In the genomic region with DNA sequence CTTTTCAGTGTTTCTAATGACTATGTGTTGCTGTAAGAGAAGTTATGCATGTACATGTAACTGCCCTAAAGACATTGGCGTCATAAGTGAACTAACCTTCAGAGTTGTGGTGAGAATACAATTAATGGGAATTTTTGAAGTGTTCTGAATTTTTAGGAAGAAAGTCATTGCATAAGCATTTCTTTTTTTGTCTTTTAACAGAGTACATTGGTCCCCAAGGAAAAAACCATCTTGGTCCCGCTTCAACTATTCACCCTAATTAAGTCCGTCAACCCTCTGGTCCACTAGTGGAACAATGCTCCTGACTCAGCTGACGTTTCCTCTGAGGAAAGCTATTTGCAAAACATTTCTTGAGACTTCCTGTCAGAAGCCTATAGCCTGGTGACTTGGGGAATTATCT, we compare ENCODE assay signal across 21 cellular contexts. TPM values are rescaled to one million over a fixed set of nuclear protein-coding genes. Genes with fewer than 3 reads are reported as not detected.
DNase-seq lines count a peak whose midpoint lies in the region; ATAC-seq and TF ChIP-seq lines count a peak whose summit lies in the region.
"Had no signal": no experiment of that assay in that cellular context is flagged by ENCODE, and none has a peak within 500 bp of the region (broad histone marks: within the 10 kb centered on the region; RNA-seq: fewer than 3 reads in every experiment).

No MANE protein-coding gene starts in this region.

- peak overlapping the region; percentile 98 for H3K27ac ChIP-seq in ACC112 (ENCODE audit: low read depth, low read length)
- no peak overlapping the region for H3K27ac ChIP-seq in mesenchymal stem cell (ENCODE audit: low read length, poor library complexity, severe bottlenecking)
- H3K27ac ChIP-seq: hepatocyte, lower lobe of right lung, neural progenitor cell, PC-9, upper lobe of left lung had no signal

- no peak overlapping the region for H3K18ac ChIP-seq in mesenchymal stem cell (ENCODE audit: low read depth in 1 of 2, low read length in 2 of 2)

- no peak overlapping the region for H2BK12ac ChIP-seq in mesenchymal stem cell (ENCODE audit: low read length in 2 of 2)

- H3K27me3 Mint-ChIP-seq in chondrocyte (ENCODE audit: low read depth), result no peaks in the 10 kb centered on the region
- H3K27me3 Mint-ChIP-seq in activated naive CD8-positive, alpha-beta T cell treated with anti-CD3 and anti-CD28 coated beads, Interleukin-2, amount 50 U/mL, for 24 hours, result peaks cover 5% of the 10 kb centered on the region
- H3K27me3 Mint-ChIP-seq: activated naive CD8-positive, alpha-beta T cell treated with anti-CD3 and anti-CD28 coated beads, Interleukin-2, amount 10 ng/mL, durations not matched to agents 7 days and 5 days had no signal

- H3K4me3 Mint-ChIP-seq in chondrocyte (ENCODE audit: unreplicated experiment), result no peak overlapping the region
- H3K4me3 Mint-ChIP-seq in activated naive CD8-positive, alpha-beta T cell treated with anti-CD3 and anti-CD28 coated beads, Interleukin-2, amount 50 U/mL, for 24 hours, result no peak overlapping the region
- H3K4me3 Mint-ChIP-seq: activated naive CD8-positive, alpha-beta T cell treated with anti-CD3 and anti-CD28 coated beads, Interleukin-2, amount 10 ng/mL, durations not matched to agents 7 days and 5 days; neural progenitor cell; T-helper 1 cell treated with Interleukin-12 subunit alpha and Interleukin-12 subunit beta and Interleukin-4 antibody, amounts not matched to agents 30 μg/mL and 1 μg/mL, for 36 hours had no signal

- no peak overlapping the region for H3K9ac ChIP-seq in mesenchymal stem cell (ENCODE audit: low read length)
- H3K9ac ChIP-seq: neural progenitor cell had no signal

- H2BK120ac ChIP-seq in mesenchymal stem cell (ENCODE audit: low read depth, low read length), result no peak overlapping the region

- no peak overlapping the region for H3K4me2 ChIP-seq in mesenchymal stem cell (ENCODE audit: low read length, poor library complexity, severe bottlenecking)
- H3K4me2 ChIP-seq: hepatocyte, neural progenitor cell, PC-9 had no signal

- H4K91ac ChIP-seq in mesenchymal stem cell (ENCODE audit: low read length), result no peak overlapping the region

- WGBS in mesenchymal stem cell, result 27% methylated on average over 4 of the region's 4 CpGs

- H3K4me1 ChIP-seq in ACC112 (ENCODE audit: control insufficient read depth, insufficient read depth, low read length, unreplicated experiment) (peaks cover 53% of the 10 kb centered on the region), mesenchymal stem cell (ENCODE audit: control insufficient read depth, insufficient read depth, low read depth, low read length) (no peaks in the 10 kb centered on the region)
- H3K4me1 ChIP-seq: BE2C, lower lobe of right lung, neural progenitor cell, upper lobe of left lung had no signal

- no peak overlapping the region for H2AK5ac ChIP-seq in mesenchymal stem cell (ENCODE audit: low read length, severe bottlenecking)

- no peaks in the 10 kb centered on the region for H3K4me1 Mint-ChIP-seq in chondrocyte (ENCODE audit: low read depth)
- H3K4me1 Mint-ChIP-seq in activated naive CD8-positive, alpha-beta T cell treated with anti-CD3 and anti-CD28 coated beads, Interleukin-2, amount 50 U/mL, for 24 hours, result no peaks in the 10 kb centered on the region
- H3K4me1 Mint-ChIP-seq: activated naive CD8-positive, alpha-beta T cell treated with anti-CD3 and anti-CD28 coated beads, Interleukin-2, amount 10 ng/mL, durations not matched to agents 7 days and 5 days; neural progenitor cell had no signal

- H3K79me2 ChIP-seq in ACC112 (ENCODE audit: control insufficient read depth, insufficient read depth, low read length, unreplicated experiment), result no peaks in the 10 kb centered on the region
- H3K79me2 ChIP-seq: hepatocyte had no signal

- no peak overlapping the region for H4K8ac ChIP-seq in mesenchymal stem cell (ENCODE audit: low read length)

- H3K9me3 Mint-ChIP-seq in chondrocyte (ENCODE audit: low read depth), result no peaks in the 10 kb centered on the region
- H3K9me3 Mint-ChIP-seq in activated naive CD8-positive, alpha-beta T cell treated with anti-CD3 and anti-CD28 coated beads, Interleukin-2, amount 50 U/mL, for 24 hours, result no peaks in the 10 kb centered on the region
- H3K9me3 Mint-ChIP-seq: activated naive CD8-positive, alpha-beta T cell treated with anti-CD3 and anti-CD28 coated beads, Interleukin-2, amount 10 ng/mL, durations not matched to agents 7 days and 5 days; neural progenitor cell; T-helper 1 cell treated with Interleukin-12 subunit alpha and Interleukin-12 subunit beta and Interleukin-4 antibody, amounts not matched to agents 30 μg/mL and 1 μg/mL, for 36 hours had no signal

- no peaks in the 10 kb centered on the region for H3K79me1 ChIP-seq in mesenchymal stem cell (replicated peaks; ENCODE audit: low read length, poor library complexity, severe bottlenecking)

- peak overlapping the region; percentile 12 for H3K27ac Mint-ChIP-seq in chondrocyte (ENCODE audit: unreplicated experiment)
- no peak overlapping the region for H3K27ac Mint-ChIP-seq in activated naive CD8-positive, alpha-beta T cell treated with anti-CD3 and anti-CD28 coated beads, Interleukin-2, amount 50 U/mL, for 24 hours
- H3K27ac Mint-ChIP-seq: activated naive CD8-positive, alpha-beta T cell treated with anti-CD3 and anti-CD28 coated beads, Interleukin-2, amount 10 ng/mL, durations not matched to agents 7 days and 5 days; neural progenitor cell; T-helper 1 cell treated with Interleukin-12 subunit alpha and Interleukin-12 subunit beta and Interleukin-4 antibody, amounts not matched to agents 30 μg/mL and 1 μg/mL, for 36 hours had no signal

- H3K4me3 ChIP-seq in ACC112 (ENCODE audit: low read depth, low read length) (no peak overlapping the region), mesenchymal stem cell (ENCODE audit: insufficient read depth in 1 of 2, low read depth in 1 of 2, low read length in 2 of 2) (no peak overlapping the region)
- H3K4me3 ChIP-seq: hepatocyte, lower lobe of right lung, neural progenitor cell, PC-9, upper lobe of left lung had no signal

- H3K36me3 ChIP-seq in ACC112 (ENCODE audit: insufficient read depth, low read length) (no peaks in the 10 kb centered on the region), mesenchymal stem cell (ENCODE audit: control insufficient read depth in 1 of 2, insufficient read depth in 2 of 2, low read depth in 1 of 2, low read length in 2 of 2) (no peaks in the 10 kb centered on the region)
- H3K36me3 ChIP-seq: BE2C, lower lobe of right lung, neural progenitor cell, upper lobe of left lung had no signal

- no peak overlapping the region for H3K23ac ChIP-seq in mesenchymal stem cell (ENCODE audit: low read length in 2 of 2)

- no peaks in the 10 kb centered on the region for H3K9me3 ChIP-seq in mesenchymal stem cell (ENCODE audit: control insufficient read depth, low read length)
- H3K9me3 ChIP-seq: BE2C, lower lobe of right lung, upper lobe of left lung had no signal

- H2AFZ ChIP-seq in ACC112 (ENCODE audit: low read length, unreplicated experiment), result no peak overlapping the region
- H2AFZ ChIP-seq in mesenchymal stem cell (ENCODE audit: low read depth, low read length), result no peak overlapping the region
- H2AFZ ChIP-seq: hepatocyte, neural progenitor cell, PC-9 had no signal

- peak; percentile 87 for DNase-seq in HS-5 (ENCODE audit: low read depth)
- DNase-seq in chondrocyte (ENCODE audit: low spot score), result no peak
- DNase-seq in mesenchymal stem cell, result peak; percentile 56
- no peak for DNase-seq in activated naive CD8-positive, alpha-beta T cell treated with anti-CD3 and anti-CD28 coated beads, Interleukin-2, amount 50 U/mL, for 24 hours
- DNase-seq in T-helper 9 cell, result no peak
- DNase-seq: activated naive CD8-positive, alpha-beta T cell treated with anti-CD3 and anti-CD28 coated beads, Interleukin-2, amount 10 ng/mL, durations not matched to agents 7 days and 5 days; BE2C; DND-41; lower lobe of right lung; NCI-H1436; PC-9; stimulated activated CD4-positive, alpha-beta T cell treated with anti-CD3 and anti-CD28 coated beads, Interleukin-15, amount 100 ng/mL, for 24 hours; upper lobe of left lung had no signal

- no peak for TF ChIP-seq CTCF in chondrocyte (IDR thresholded peaks at IDR 0.05)

- no peak overlapping the region for H3K14ac ChIP-seq in mesenchymal stem cell (ENCODE audit: low read length in 2 of 2)

- H3K4ac ChIP-seq in mesenchymal stem cell (ENCODE audit: low read depth in 1 of 2, low read length in 2 of 2), result no peak overlapping the region

- no peak overlapping the region for H2BK5ac ChIP-seq in mesenchymal stem cell (ENCODE audit: low read depth, low read length, poor library complexity, severe bottlenecking)

- H3K36me3 Mint-ChIP-seq in chondrocyte (ENCODE audit: low read depth), result no peaks in the 10 kb centered on the region
- H3K36me3 Mint-ChIP-seq in activated naive CD8-positive, alpha-beta T cell treated with anti-CD3 and anti-CD28 coated beads, Interleukin-2, amount 50 U/mL, for 24 hours (ENCODE audit: low read depth), result no peaks in the 10 kb centered on the region
- H3K36me3 Mint-ChIP-seq: activated naive CD8-positive, alpha-beta T cell treated with anti-CD3 and anti-CD28 coated beads, Interleukin-2, amount 10 ng/mL, durations not matched to agents 7 days and 5 days; neural progenitor cell had no signal

- H2BK15ac ChIP-seq in mesenchymal stem cell (ENCODE audit: low read depth, poor library complexity, severe bottlenecking), result no peak overlapping the region

- ATAC-seq in HG03457 (IDR thresholded peaks at IDR 0.05; ENCODE audit: unreplicated experiment) (no peak), HG02678 (IDR thresholded peaks at IDR 0.05; ENCODE audit: unreplicated experiment) (no peak)
- ATAC-seq in activated naive CD8-positive, alpha-beta T cell treated with anti-CD3 and anti-CD28 coated beads, Interleukin-2, amount 50 U/mL, for 24 hours, result no peak
- ATAC-seq: HCT116, HepG2, lower lobe of right lung had no signal

- H3K27me3 ChIP-seq in ACC112 (ENCODE audit: insufficient read depth, low read length) (no peaks in the 10 kb centered on the region), mesenchymal stem cell (ENCODE audit: control insufficient read depth in 1 of 2, insufficient read depth in 1 of 2, low read length in 2 of 2) (no peaks in the 10 kb centered on the region)
- H3K27me3 ChIP-seq: BE2C, hepatocyte, neural progenitor cell, upper lobe of left lung had no signal

RNA-seq across cellular contexts. Expression of gene VIT, which starts 41.1 kb away (rescaled TPM):
- total RNA-seq in chondrocyte, result 0.15 to 2.6 TPM in 2 of 3 replicates, not detected in the other
- not detected for polyA plus RNA-seq in mesenchymal stem cell (2013, experiment 1 of 2)
- not detected for polyA plus RNA-seq in mesenchymal stem cell (2013, experiment 2 of 2)
- total RNA-seq: activated naive CD8-positive, alpha-beta T cell treated with anti-CD3 and anti-CD28 coated beads, Interleukin-2, amount 10 ng/mL, durations not matched to agents 7 days and 5 days; HepG2; PC-9 had no signal
- polyA plus RNA-seq: HepG2 had no signal

RNA-seq across cellular contexts. Expression of gene FEZ2, which starts 57.5 kb away (rescaled TPM):
- total RNA-seq in chondrocyte, result 46.8 to 49.8 TPM (median 47.0 TPM) in 3 replicates
- polyA plus RNA-seq in mesenchymal stem cell (2013, experiment 1 of 2), result 84.1 TPM
- polyA plus RNA-seq in mesenchymal stem cell (2013, experiment 2 of 2), result 88.8 TPM

Comparison
In these comparisons a context has a peak if more than half of its experiments do, and no peak if none do; other contexts are left out.
1. DNase-seq: peak in HS-5 (single experiment) and mesenchymal stem cell (single experiment); none in chondrocyte (single experiment), activated naive CD8-positive, alpha-beta T cell treated with anti-CD3 and anti-CD28 coated beads, Interleukin-2, amount 50 U/mL, for 24 hours (single experiment) and T-helper 9 cell (single experiment).